27 cellular contexts compared by ENCODE assay signal in the genomic region with DNA sequence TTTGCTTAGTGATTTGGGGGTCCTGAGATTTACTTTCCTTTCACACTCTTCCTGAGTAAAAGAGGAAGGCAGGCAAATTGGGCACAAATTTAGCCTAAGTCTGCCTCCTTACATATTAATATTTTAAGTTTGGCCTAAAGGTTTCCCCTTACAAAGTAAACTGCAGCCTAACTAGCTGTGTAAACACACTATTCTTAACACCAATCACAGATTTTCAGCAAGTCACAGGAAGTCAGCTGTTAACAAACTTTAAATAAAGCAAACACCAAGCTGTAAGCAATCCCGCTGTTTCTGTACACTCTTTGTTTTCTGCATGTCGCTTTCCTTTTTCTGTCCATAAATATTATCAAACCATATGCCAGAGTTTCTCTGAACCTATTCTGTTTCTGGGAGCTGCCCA. TPM values are rescaled to one million over a fixed set of nuclear protein-coding genes. Genes with fewer than 3 reads are reported as not detected.
DNase-seq lines count a peak whose midpoint lies in the region; ATAC-seq and TF ChIP-seq lines count a peak whose summit lies in the region.
"Had no signal": no experiment of that assay in that cellular context is flagged by ENCODE, and none has a peak within 500 bp of the region (broad histone marks: within the 10 kb centered on the region; RNA-seq: fewer than 3 reads in every experiment).

No MANE protein-coding gene starts in this region.

- H3K4me3 ChIP-seq in GM23338 (no peak overlapping the region), PC-3 (ENCODE audit: low read length) (no peak overlapping the region), endodermal cell (ENCODE audit: low read length) (no peak overlapping the region), brain microvascular endothelial cell (ENCODE audit: low read depth, low read length) (no peak overlapping the region), thyroid gland (replicated peaks in 1 of 3) (no peak overlapping the region)
- H3K4me3 ChIP-seq: BLaER1 treated with 17β-estradiol and CSF1 and Interleukin-3, amounts not matched to agents 10 nM and 100 nM; left ventricle myocardium inferior; tibial nerve had no signal

- TF ChIP-seq CTCF in GM23338 (conservative IDR thresholded peaks at IDR 0.05; ENCODE audit: low read depth in 2 of 2), result no peak
- no peak for TF ChIP-seq CTCF in PC-3 (conservative IDR thresholded peaks at IDR 0.05; ENCODE audit: low read depth, low read length)
- TF ChIP-seq CTCF in endodermal cell (conservative IDR thresholded peaks at IDR 0.05), result no peak
- no peak for TF ChIP-seq CTCF in osteocyte (IDR thresholded peaks at IDR 0.05)
- TF ChIP-seq CTCF in brain microvascular endothelial cell (IDR thresholded peaks at IDR 0.05; ENCODE audit: low read depth, low read length, missing control alignments), result no peak
- TF ChIP-seq CTCF in thyroid gland (IDR thresholded peaks at IDR 0.05), result no peak

- H4K20me1 ChIP-seq in GM23338 (replicated peaks; ENCODE audit: insufficient read depth) (no peaks in the 10 kb centered on the region), PC-3 (ENCODE audit: low read length) (no peaks in the 10 kb centered on the region)
- H4K20me1 ChIP-seq: BLaER1 treated with 17β-estradiol and CSF1 and Interleukin-3, amounts not matched to agents 10 nM and 100 nM had no signal

- H3K9me3 Mint-ChIP-seq in GM23338, result peaks cover 5% of the 10 kb centered on the region
- peaks cover 5% of the 10 kb centered on the region for H3K9me3 Mint-ChIP-seq in endodermal cell
- no peaks in the 10 kb centered on the region for H3K9me3 Mint-ChIP-seq in osteocyte (ENCODE audit: unreplicated experiment)
- H3K9me3 Mint-ChIP-seq in activated T-cell treated with anti-CD3 and anti-CD28 coated beads, Interleukin-2, amount 50 U/mL, for 72 hours, result no peaks in the 10 kb centered on the region
- H3K9me3 Mint-ChIP-seq: activated CD8-positive, alpha-beta T cell treated with anti-CD3 and anti-CD28 coated beads for 36 hours; activated naive CD4-positive, alpha-beta T cell treated with anti-CD3 and anti-CD28 coated beads, Interleukin-2, amount 50 U/mL, for 24 hours; IgD-negative memory B cell had no signal

- WGBS in endodermal cell (ENCODE audit: insufficient coverage in 1 of 2, insufficient read length in 1 of 2), 2 experiments, result 85% methylated on average over 2 of the region's 2 CpGs; no CpG with 5 or more reads in 1 of the 2 experiments
- 84 to 86% methylated on average over 2 of the region's 2 CpGs for WGBS in thyroid gland, 2 donors

- in situ Hi-C loops in brain microvascular endothelial cell (cut with HindIII; ENCODE audit: low pct_ligation_motif_present, low sequenced_read_pairs), result no loop called here

- H3K9ac ChIP-seq in PC-3 (ENCODE audit: low read length) (no peak overlapping the region), endodermal cell (ENCODE audit: extremely low read depth, low read length, poor library complexity, severe bottlenecking) (no peak overlapping the region)
- H3K9ac ChIP-seq: BLaER1 treated with 17β-estradiol and CSF1 and Interleukin-3, amounts not matched to agents 10 nM and 100 nM had no signal

- intact Hi-C loops in PC-3 (cut with micrococcal nuclease) (no loop called here), thyroid gland (cut with DNase I) (no loop called here)

- no peaks in the 10 kb centered on the region for H3K9me2 ChIP-seq in GM23338 (ENCODE audit: insufficient read depth)
- H3K9me2 ChIP-seq in PC-3 (replicated peaks; ENCODE audit: low read length), result no peaks in the 10 kb centered on the region

- peaks cover 26% of the 10 kb centered on the region for H3K4me1 Mint-ChIP-seq in GM23338
- H3K4me1 Mint-ChIP-seq in endodermal cell, result peaks cover 16% of the 10 kb centered on the region
- peaks cover 24% of the 10 kb centered on the region for H3K4me1 Mint-ChIP-seq in osteocyte (ENCODE audit: unreplicated experiment)
- peaks cover 4% of the 10 kb centered on the region for H3K4me1 Mint-ChIP-seq in activated T-cell treated with anti-CD3 and anti-CD28 coated beads, Interleukin-2, amount 50 U/mL, for 72 hours (ENCODE audit: low read depth)

- CTCF ChIA-PET in PC-3 (lab: Charles Lee), result no interaction called here

- no peaks in the 10 kb centered on the region for H3K27me3 ChIP-seq in GM23338 (ENCODE audit: insufficient read depth)
- no peaks in the 10 kb centered on the region for H3K27me3 ChIP-seq in PC-3 (ENCODE audit: low read length)
- no peaks in the 10 kb centered on the region for H3K27me3 ChIP-seq in endodermal cell (ENCODE audit: control insufficient read depth, insufficient read depth, low read length, poor library complexity, severe bottlenecking)
- no peaks in the 10 kb centered on the region for H3K27me3 ChIP-seq in brain microvascular endothelial cell (replicated peaks)
- no peaks in the 10 kb centered on the region for H3K27me3 ChIP-seq in thyroid gland
- H3K27me3 ChIP-seq: BLaER1 treated with 17β-estradiol and CSF1 and Interleukin-3, amounts not matched to agents 10 nM and 100 nM; tibial nerve had no signal

- no peak overlapping the region for H3K27ac ChIP-seq in GM23338 (ENCODE audit: low read depth)
- H3K27ac ChIP-seq in PC-3 (ENCODE audit: low read length), result no peak overlapping the region
- no peak overlapping the region for H3K27ac ChIP-seq in endodermal cell (ENCODE audit: low read depth, low read length)
- H3K27ac ChIP-seq in brain microvascular endothelial cell, result no peak overlapping the region
- no peak overlapping the region for H3K27ac ChIP-seq in thyroid gland
- H3K27ac ChIP-seq: BLaER1 treated with 17β-estradiol and CSF1 and Interleukin-3, amounts not matched to agents 10 nM and 100 nM; left ventricle myocardium inferior; tibial nerve had no signal

- POLR2A ChIA-PET in PC-3 (lab: Charles Lee; ENCODE audit: unreplicated experiment), result no interaction called here

- DNase-seq in GM23338 (ENCODE audit: low spot score) (no peak), PC-3 (peak; percentile 19), endodermal cell (no peak), osteocyte (ENCODE audit: extremely low spot score, unreplicated experiment) (no peak), brain microvascular endothelial cell (no peak), thyroid gland (no peak)
- DNase-seq in activated T-cell treated with anti-CD3 and anti-CD28 coated beads, Interleukin-2, amount 50 U/mL, for 72 hours, result no peak
- DNase-seq: activated CD8-positive, alpha-beta T cell treated with anti-CD3 and anti-CD28 coated beads for 36 hours; amygdala; COR-L47; DMS79 treated with DMSO at 0.1 percent for 48 hours; erythroblast; GDM1; islet precursor cell; left ventricle myocardium inferior; NCI-H1092 treated with DMSO at 0.1 percent for 48 hours; NCI-H1694 treated with DMSO at 0.1 percent for 48 hours; NCI-H2171 treated with DMSO at 0.1 percent for 48 hours; NCI-H524 treated with DMSO at 0.1 percent for 48 hours; SHP77; stimulated activated CD4-positive, alpha-beta T cell treated with anti-CD3 and anti-CD28 coated beads, Interleukin-4, amount 100 ng/mL, for 1 hour had no signal

- ATAC-seq in GM23338 (no peak), PC-3 (peak; percentile 71)
- ATAC-seq in activated T-cell treated with anti-CD3 and anti-CD28 coated beads, Interleukin-2, amount 50 U/mL, for 72 hours (replicated peaks in 1 of 2), result no peak
- ATAC-seq: activated CD8-positive, alpha-beta T cell treated with anti-CD3 and anti-CD28 coated beads for 36 hours; Panc1 had no signal

- H3K9me3 ChIP-seq in PC-3 (ENCODE audit: low read length) (no peaks in the 10 kb centered on the region), endodermal cell (ENCODE audit: control insufficient read depth, low read length) (peaks cover 17% of the 10 kb centered on the region), thyroid gland (no peaks in the 10 kb centered on the region)

- peak overlapping the region; percentile 80 for H3K27ac Mint-ChIP-seq in GM23338
- peak overlapping the region; percentile 17 for H3K27ac Mint-ChIP-seq in endodermal cell
- peak overlapping the region; percentile 12 for H3K27ac Mint-ChIP-seq in osteocyte (ENCODE audit: unreplicated experiment)
- no peak overlapping the region for H3K27ac Mint-ChIP-seq in activated T-cell treated with anti-CD3 and anti-CD28 coated beads, Interleukin-2, amount 50 U/mL, for 72 hours
- H3K27ac Mint-ChIP-seq: activated CD8-positive, alpha-beta T cell treated with anti-CD3 and anti-CD28 coated beads for 36 hours; activated naive CD4-positive, alpha-beta T cell treated with anti-CD3 and anti-CD28 coated beads, Interleukin-2, amount 50 U/mL, for 24 hours had no signal

- no peak overlapping the region for H2AFZ ChIP-seq in GM23338
- H2AFZ ChIP-seq in PC-3 (ENCODE audit: low read length), result no peak overlapping the region

- H3K4me2 ChIP-seq in GM23338, result no peak overlapping the region
- H3K4me2 ChIP-seq in PC-3 (ENCODE audit: low read length), result peak overlapping the region; percentile 13; the same call in 1 of the 2 replicates
- H3K4me2 ChIP-seq: BLaER1 treated with 17β-estradiol and CSF1 and Interleukin-3, amounts not matched to agents 10 nM and 100 nM had no signal

- no peaks in the 10 kb centered on the region for H3K79me2 ChIP-seq in GM23338 (replicated peaks; ENCODE audit: insufficient read depth)
- no peaks in the 10 kb centered on the region for H3K79me2 ChIP-seq in PC-3 (ENCODE audit: low read length)

- H3K27me3 Mint-ChIP-seq in GM23338 (ENCODE audit: insufficient read depth, low read depth, poor library complexity) (peaks cover 3% of the 10 kb centered on the region), endodermal cell (ENCODE audit: insufficient read depth) (no peaks in the 10 kb centered on the region), osteocyte (ENCODE audit: unreplicated experiment) (no peaks in the 10 kb centered on the region)
- H3K27me3 Mint-ChIP-seq in activated T-cell treated with anti-CD3 and anti-CD28 coated beads, Interleukin-2, amount 50 U/mL, for 72 hours (ENCODE audit: low read depth), result no peaks in the 10 kb centered on the region
- H3K27me3 Mint-ChIP-seq: activated CD8-positive, alpha-beta T cell treated with anti-CD3 and anti-CD28 coated beads for 36 hours; activated naive CD4-positive, alpha-beta T cell treated with anti-CD3 and anti-CD28 coated beads, Interleukin-2, amount 50 U/mL, for 24 hours; IgD-negative memory B cell had no signal

- H3K4me1 ChIP-seq in GM23338 (ENCODE audit: insufficient read depth) (peaks cover 15% of the 10 kb centered on the region), PC-3 (ENCODE audit: insufficient read depth, low read length) (peaks cover 32% of the 10 kb centered on the region), endodermal cell (ENCODE audit: control insufficient read depth, insufficient read depth, low read length) (no peaks in the 10 kb centered on the region), thyroid gland (peaks cover 11 to 12% of the 10 kb centered on the region in 2 donors)
- H3K4me1 ChIP-seq: tibial nerve had no signal

- BruUV-seq in PC-3 (replicated peaks; lab: Mats Ljungman, UMichigan), result no TSS peak

- H3K36me3 Mint-ChIP-seq in GM23338 (ENCODE audit: low read depth) (peaks cover 22% of the 10 kb centered on the region), endodermal cell (ENCODE audit: low read depth) (peaks cover 65% of the 10 kb centered on the region), osteocyte (ENCODE audit: unreplicated experiment) (peaks cover 36% of the 10 kb centered on the region)
- H3K36me3 Mint-ChIP-seq in activated T-cell treated with anti-CD3 and anti-CD28 coated beads, Interleukin-2, amount 50 U/mL, for 72 hours (ENCODE audit: insufficient read depth in 2 of 2), result peaks cover 3 to 21% of the 10 kb centered on the region in 2 donors

- H3F3A ChIP-seq in GM23338 (replicated peaks; ENCODE audit: low read depth) (no peaks in the 10 kb centered on the region), PC-3 (ENCODE audit: low read length, unreplicated experiment) (peaks cover 4% of the 10 kb centered on the region)

- H3K36me3 ChIP-seq in GM23338 (ENCODE audit: insufficient read depth) (peaks cover 3% of the 10 kb centered on the region), PC-3 (ENCODE audit: low read depth, low read length) (peaks cover 20% of the 10 kb centered on the region), endodermal cell (ENCODE audit: control insufficient read depth, insufficient read depth, low read length) (peaks cover 64% of the 10 kb centered on the region), brain microvascular endothelial cell (replicated peaks) (peaks cover 12% of the 10 kb centered on the region), thyroid gland (peaks cover 9 to 17% of the 10 kb centered on the region in 2 donors)

- H3K4me3 Mint-ChIP-seq in GM23338, result no peak overlapping the region; the same call in 2 of the 3 replicates
- H3K4me3 Mint-ChIP-seq in endodermal cell, result no peak overlapping the region
- H3K4me3 Mint-ChIP-seq in osteocyte (ENCODE audit: unreplicated experiment), result no peak overlapping the region
- H3K4me3 Mint-ChIP-seq in activated T-cell treated with anti-CD3 and anti-CD28 coated beads, Interleukin-2, amount 50 U/mL, for 72 hours, result no peak overlapping the region
- H3K4me3 Mint-ChIP-seq: activated CD8-positive, alpha-beta T cell treated with anti-CD3 and anti-CD28 coated beads for 36 hours; activated naive CD4-positive, alpha-beta T cell treated with anti-CD3 and anti-CD28 coated beads, Interleukin-2, amount 50 U/mL, for 24 hours; IgD-negative memory B cell had no signal

- no peak for TF ChIP-seq POLR2A in thyroid gland (IDR thresholded peaks at IDR 0.05)

RNA-seq across cellular contexts. Expression of a gene that starts 45.1 kb away (rescaled TPM):
- 0.12 TPM in 1 of 2 replicates, not detected in the other for total RNA-seq in GM23338 (2014; rRNA removed; shearing (Covaris generic))
- 0.10 TPM in 1 of 2 replicates, not detected in the other for polyA plus RNA-seq in GM23338 (2016; fragmentation: Nextera tagmentation; extraction: Ambion mirVana)
- total RNA-seq in PC-3 (2014; rRNA removed) (0.26 TPM in 1 of 2 replicates, not detected in the other), endodermal cell (under 1 TPM in 1 of 2 donors, not detected in 1; 0.70 TPM), osteocyte (0.13 and 0.48 TPM in 2 replicates), thyroid gland (under 1 TPM in 1 of 4 donors, not detected in 3; 0.27 TPM)
- polyA plus RNA-seq in endodermal cell (2013, experiment 1 of 2), result not detected
- polyA plus RNA-seq in endodermal cell (2013, experiment 2 of 2), result 0.41 TPM
- total RNA-seq in activated T-cell treated with anti-CD3 and anti-CD28 coated beads, Interleukin-2, amount 50 U/mL, for 72 hours, result under 1 TPM; 0.07 to 0.17 TPM
- total RNA-seq: posterior vena cava, tibial nerve had no signal
- polyA plus RNA-seq: IgD-negative memory B cell had no signal

RNA-seq across cellular contexts. Expression of a gene that starts 48.4 kb away (rescaled TPM):
- total RNA-seq in GM23338 (2014; rRNA removed; shearing (Covaris generic)), result 23.3 and 25.2 TPM in 2 replicates
- polyA plus RNA-seq in GM23338 (2016; fragmentation: Nextera tagmentation; extraction: Ambion mirVana), result 8.7 and 12.4 TPM in 2 replicates
- total RNA-seq in PC-3 (2014; rRNA removed), result 32.3 and 41.5 TPM in 2 replicates
- total RNA-seq in endodermal cell, result 10 to 100 TPM; 33.2 to 33.6 TPM
- 27.2 TPM for polyA plus RNA-seq in endodermal cell (2013, experiment 1 of 2)
- 25.0 TPM for polyA plus RNA-seq in endodermal cell (2013, experiment 2 of 2)
- total RNA-seq in osteocyte, result 67.1 and 69.5 TPM in 2 replicates
- 10 to 100 TPM; 50.8 to 55.3 TPM for total RNA-seq in activated T-cell treated with anti-CD3 and anti-CD28 coated beads, Interleukin-2, amount 50 U/mL, for 72 hours
- 100 to 1,000 TPM; 108 to 124 (median 116) TPM for total RNA-seq in thyroid gland
